9 cellular contexts compared by ENCODE assay signal in genomic region chr12:26530461-26530860, GRCh38.
"Had no signal": no experiment of that assay in that cellular context is flagged by ENCODE, and none has a peak within 500 bp of the region (broad histone marks: within the 10 kb centered on the region; RNA-seq: fewer than 3 reads in every experiment).

No MANE protein-coding gene starts in this region.

- H3K9me3 ChIP-seq: HAP-1 had no signal

- H3K4me1 Mint-ChIP-seq: IgD-negative memory B cell had no signal

- H3K4me3 ChIP-seq: GM23248, HAP-1 had no signal

- ATAC-seq: HCT116, HepG2 had no signal

- DNase-seq: GM23248, GOT3, H7, HFFc6 had no signal

- H3K27ac Mint-ChIP-seq: HFFc6, IgD-negative memory B cell had no signal

- H3K4me1 ChIP-seq: HAP-1 had no signal

- H3K9ac ChIP-seq: GM23248 had no signal

- H2AFZ ChIP-seq: GM23248 had no signal

- H3K4me3 Mint-ChIP-seq: HFFc6, IgD-negative memory B cell had no signal

- H3K27me3 Mint-ChIP-seq: IgD-negative memory B cell had no signal

- H3K27ac ChIP-seq: GM23248, HL-60 had no signal

- H3K36me3 ChIP-seq: HAP-1 had no signal
